ENCODE assay signal across 14 cellular contexts in genomic region chr3:17765819-17766472, GRCh38. TPM values are rescaled to one million over a fixed set of nuclear protein-coding genes. Genes with fewer than 3 reads are reported as not detected.
DNase-seq lines count a peak whose midpoint lies in the region; ATAC-seq and TF ChIP-seq lines count a peak whose summit lies in the region.
"Had no signal": no experiment of that assay in that cellular context is flagged by ENCODE, and none has a peak within 500 bp of the region (broad histone marks: within the 10 kb centered on the region; RNA-seq: fewer than 3 reads in every experiment).

No MANE protein-coding gene starts in this region.

- CTCF ChIA-PET in OCI-LY7 (lab: Charles Lee; ENCODE audit: unreplicated experiment) = no interaction called here

- H3K27ac ChIP-seq in OCI-LY7 (ENCODE audit: low read depth, low read length, poor library complexity, severe bottlenecking) = no peak overlapping the region
- H3K27ac ChIP-seq: C4-2B, foreskin keratinocyte had no signal

- no peaks in the 10 kb centered on the region for H3K79me2 ChIP-seq in OCI-LY7 (ENCODE audit: insufficient read depth, low read depth, low read length)

- peaks cover 7% of the 10 kb centered on the region for H3K4me1 ChIP-seq in OCI-LY7 (ENCODE audit: insufficient read depth, low read length, poor library complexity, severe bottlenecking)
- H3K4me1 ChIP-seq: foreskin keratinocyte had no signal

- H4K20me1 ChIP-seq in OCI-LY7 (ENCODE audit: insufficient read depth, low read length) = no peaks in the 10 kb centered on the region

- peak; percentile 78 for ATAC-seq in GM18517 (IDR thresholded peaks at IDR 0.05; ENCODE audit: unreplicated experiment)
- peak; percentile 80 for ATAC-seq in GM21447 (IDR thresholded peaks at IDR 0.05; ENCODE audit: unreplicated experiment)
- peak; percentile 84 for ATAC-seq in HG03064 (IDR thresholded peaks at IDR 0.05; ENCODE audit: low read depth, unreplicated experiment)
- ATAC-seq in naive thymus-derived CD8-positive, alpha-beta T cell = no peak
- ATAC-seq: foreskin keratinocyte, SK-N-SH treated with all-trans-retinoic acid at 6 μM for 48 hours had no signal

- H3K9me3 ChIP-seq in OCI-LY7 (ENCODE audit: low read length) = no peaks in the 10 kb centered on the region

- TF ChIP-seq POLR2A in lower leg skin (IDR thresholded peaks at IDR 0.05) = no peak

- peaks cover 5 to 56% (median 17%) of the 10 kb centered on the region in 5 donors for H3K27me3 Mint-ChIP-seq in naive thymus-derived CD8-positive, alpha-beta T cell

- peaks cover 0 to 5% (median 0%) of the 10 kb centered on the region in 3 donors for H3K36me3 Mint-ChIP-seq in naive thymus-derived CD8-positive, alpha-beta T cell
- H3K36me3 Mint-ChIP-seq: activated naive CD8-positive, alpha-beta T cell had no signal

- BruUV-seq in OCI-LY7 (replicated peaks; lab: Mats Ljungman, UMichigan) = no TSS peak

- H3K4me3 Mint-ChIP-seq in naive thymus-derived CD8-positive, alpha-beta T cell = no peak overlapping the region
- H3K4me3 Mint-ChIP-seq: activated CD4-positive, alpha-beta T cell treated with anti-CD3 and anti-CD28 coated beads, Interleukin-2, amount 10 ng/mL, durations not matched to agents 24 days and 14 days; activated naive CD8-positive, alpha-beta T cell had no signal

- peak overlapping the region; percentile 34; the same call in 1 of the 2 replicates for H3K4me2 ChIP-seq in OCI-LY7 (ENCODE audit: low read length)

- H2AFZ ChIP-seq in OCI-LY7 (ENCODE audit: low read length) = peak overlapping the region; percentile 26; the same call in 1 of the 2 replicates

- H3K27ac Mint-ChIP-seq in naive thymus-derived CD8-positive, alpha-beta T cell = no peak overlapping the region
- H3K27ac Mint-ChIP-seq: activated CD4-positive, alpha-beta T cell treated with anti-CD3 and anti-CD28 coated beads, Interleukin-2, amount 10 ng/mL, durations not matched to agents 24 days and 14 days; activated naive CD8-positive, alpha-beta T cell had no signal

- no peaks in the 10 kb centered on the region for H3K9me2 ChIP-seq in OCI-LY7 (ENCODE audit: insufficient read depth, low read length)

- 87 to 90% methylated on average over 9 of the region's 9 CpGs for WGBS in lower leg skin, 2 donors

- no peak overlapping the region for H3K4me3 ChIP-seq in OCI-LY7 (ENCODE audit: low read depth, low read length, poor library complexity, severe bottlenecking)
- H3K4me3 ChIP-seq in lower leg skin (ENCODE audit: low read depth, poor library complexity, severe bottlenecking) = no peak overlapping the region

- H3K36me3 ChIP-seq in OCI-LY7 (ENCODE audit: insufficient read depth, low read length) = no peaks in the 10 kb centered on the region

- TF ChIP-seq CTCF in OCI-LY7 (conservative IDR thresholded peaks at IDR 0.05; ENCODE audit: low read length) (no peak), lower leg skin (IDR thresholded peaks at IDR 0.05) (no peak)

- no peaks in the 10 kb centered on the region for H3K9me3 Mint-ChIP-seq in naive thymus-derived CD8-positive, alpha-beta T cell
- H3K9me3 Mint-ChIP-seq: activated CD4-positive, alpha-beta T cell treated with anti-CD3 and anti-CD28 coated beads, Interleukin-2, amount 10 ng/mL, durations not matched to agents 24 days and 14 days had no signal

- DNase-seq in OCI-LY7 (ENCODE audit: low spot score) (peak; percentile 44), NCI-H1105 (lab: John Stamatoyannopoulos, UW) (no peak), lower leg skin (ENCODE audit: low spot score in 2 of 2) (no peak)
- no peak for DNase-seq in naive thymus-derived CD8-positive, alpha-beta T cell
- no peak for DNase-seq in stimulated activated CD4-positive, alpha-beta T cell treated with anti-CD3 and anti-CD28 coated beads, Interleukin-12 subunit alpha, Interleukin-12 subunit beta, amount 100 ng/mL, for 4 hours
- DNase-seq: activated CD4-positive, alpha-beta T cell treated with anti-CD3 and anti-CD28 coated beads, Interleukin-2, amount 10 ng/mL, durations not matched to agents 24 days and 14 days; foreskin keratinocyte; stimulated activated CD4-positive, alpha-beta T cell treated with anti-CD3 and anti-CD28 coated beads, Interleukin-15, amount 100 ng/mL, for 24 hours had no signal

- intact Hi-C loops in OCI-LY7 (cut with micrococcal nuclease; ENCODE audit: unreplicated experiment) (no loop called here), lower leg skin (cut with DNase I; ENCODE audit: low total_unique reads) (no loop called here)

- POLR2A ChIA-PET in OCI-LY7 (lab: Charles Lee) = interaction anchor here (1.3 kb wide), 1 partner anchor 20 kb away, joined by 3 read pairs; no protein-coding TSS in a partner anchor
- POLR2A ChIA-PET in naive thymus-derived CD8-positive, alpha-beta T cell (lab: Charles Lee) = no interaction called here

- no peaks in the 10 kb centered on the region for H3K4me1 Mint-ChIP-seq in naive thymus-derived CD8-positive, alpha-beta T cell
- H3K4me1 Mint-ChIP-seq: activated CD4-positive, alpha-beta T cell treated with anti-CD3 and anti-CD28 coated beads, Interleukin-2, amount 10 ng/mL, durations not matched to agents 24 days and 14 days had no signal

RNA-seq across cellular contexts. Expression of gene TBC1D5, which starts 23.5 kb away (rescaled TPM):
- 82.4 and 85.5 TPM in 2 replicates for total RNA-seq in OCI-LY7 (2014; rRNA removed; shearing (Covaris generic))
- total RNA-seq in OCI-LY7 (2022) = 78.5 and 90.5 TPM in 2 replicates
- total RNA-seq in naive thymus-derived CD8-positive, alpha-beta T cell = 10 to 100 TPM; 31.5 to 34.7 TPM
- polyA plus RNA-seq in naive thymus-derived CD8-positive, alpha-beta T cell = 10 to 100 TPM; 21.8 to 27.2 (median 23.5) TPM
- total RNA-seq in lower leg skin = 10 to 100 TPM; 51.9 to 66.8 (median 60.1) TPM

Comparison
In these comparisons a context has a peak if more than half of its experiments do, and no peak if none do; other contexts are left out.
1. ATAC-seq: peak in GM18517 (single experiment), GM21447 (single experiment) and HG03064 (single experiment); none in naive thymus-derived CD8-positive, alpha-beta T cell (0 of 2).